ENCODE assay signal across 27 cellular contexts in genomic region chr4:40804598-40804997, GRCh38. TPM values are rescaled to one million over a fixed set of nuclear protein-coding genes. Genes with fewer than 3 reads are reported as not detected.
"Had no signal": no experiment of that assay in that cellular context is flagged by ENCODE, and none has a peak within 500 bp of the region (broad histone marks: within the 10 kb centered on the region; RNA-seq: fewer than 3 reads in every experiment).

No MANE protein-coding gene starts in this region.

- H3K27me3 Mint-ChIP-seq: naive B cell; progenitor cell of endocrine pancreas; stimulated activated naive CD8-positive, alpha-beta T cell treated with anti-CD3 and anti-CD28 coated beads, Interleukin-15, Interleukin-2, amounts not matched to agents 100 ng/mL and 50 ng/mL, for 24 hours had no signal

- DNase-seq: cortex of kidney; effector CD4-positive, alpha-beta T cell; foreskin fibroblast; gastrocnemius medialis; head of caudate nucleus; kidney; left lung; mesenchymal stem cell; mucosa of descending colon; naive B cell; stimulated activated CD4-positive, alpha-beta T cell treated with anti-CD3 and anti-CD28 coated beads, Interleukin-12 subunit alpha, Interleukin-12 subunit beta, amount 100 ng/mL, for 4 hours; stimulated activated CD4-positive, alpha-beta T cell treated with anti-CD3 and anti-CD28 coated beads, Interleukin-1b, Interleukin-23, amount 100 ng/mL, for 48 hours; stimulated activated CD4-positive, alpha-beta T cell treated with anti-CD3 and anti-CD28 coated beads, Interleukin-4, amount 100 ng/mL, for 1 hour; stimulated activated CD8-positive, alpha-beta memory T cell treated with anti-CD3 and anti-CD28 coated beads, Interleukin-4, amount 100 ng/mL, for 48 hours; transverse colon; upper lobe of right lung; uterus had no signal

- H3K9me3 Mint-ChIP-seq: mesothelial cell of epicardium; naive B cell; natural killer cell treated with Interleukin-12 subunit alpha and Interleukin-12 subunit beta and Interleukin-15 and Interleukin-18, amount 100 ng/mL, for 72 hours; neural crest cell; stimulated activated naive CD8-positive, alpha-beta T cell treated with anti-CD3 and anti-CD28 coated beads, Interleukin-15, Interleukin-2, amounts not matched to agents 100 ng/mL and 50 ng/mL, for 24 hours had no signal

- H3K36me3 ChIP-seq: gastrocnemius medialis, left lung, thoracic aorta, transverse colon, upper lobe of right lung, uterus had no signal

- H3K27ac Mint-ChIP-seq: mesothelial cell of epicardium; natural killer cell treated with Interleukin-12 subunit alpha and Interleukin-12 subunit beta and Interleukin-15 and Interleukin-18, amount 100 ng/mL, for 72 hours; progenitor cell of endocrine pancreas; stimulated activated naive CD8-positive, alpha-beta T cell treated with anti-CD3 and anti-CD28 coated beads, Interleukin-15, Interleukin-2, amounts not matched to agents 100 ng/mL and 50 ng/mL, for 24 hours had no signal

- H3K4me3 ChIP-seq: gastrocnemius medialis, left lung, mucosa of descending colon, smooth muscle cell, thoracic aorta, transverse colon, upper lobe of right lung, uterus had no signal

- H3K27me3 ChIP-seq: gastrocnemius medialis, left lung, transverse colon, upper lobe of right lung, uterus had no signal

- H3K9me3 ChIP-seq: gastrocnemius medialis, left lung, mucosa of descending colon, thoracic aorta, transverse colon, upper lobe of right lung, uterus had no signal

- H3K4me3 Mint-ChIP-seq: mesothelial cell of epicardium; naive B cell; natural killer cell treated with Interleukin-12 subunit alpha and Interleukin-12 subunit beta and Interleukin-15 and Interleukin-18, amount 100 ng/mL, for 72 hours; neural crest cell; stimulated activated naive CD8-positive, alpha-beta T cell treated with anti-CD3 and anti-CD28 coated beads, Interleukin-15, Interleukin-2, amounts not matched to agents 100 ng/mL and 50 ng/mL, for 24 hours had no signal

- ATAC-seq: gastrocnemius medialis; left lung; mucosa of descending colon; natural killer cell treated with Interleukin-12 subunit alpha and Interleukin-12 subunit beta and Interleukin-15 and Interleukin-18, amount 100 ng/mL, for 72 hours; sciatic nerve; upper lobe of right lung had no signal

- H3K4me1 Mint-ChIP-seq: neural crest cell had no signal

- H3K36me3 Mint-ChIP-seq: naive B cell; natural killer cell treated with Interleukin-12 subunit alpha and Interleukin-12 subunit beta and Interleukin-15 and Interleukin-18, amount 100 ng/mL, for 72 hours had no signal

- H3K4me1 ChIP-seq: gastrocnemius medialis, parathyroid adenoma, transverse colon, upper lobe of right lung, uterus had no signal

RNA-seq across cellular contexts. Expression of gene NSUN7, which starts 54.8 kb away (rescaled TPM):
- total RNA-seq: lung microvascular endothelial cell had no signal
